ENCODE assay signal across 10 cellular contexts in genomic region chr11:105063245-105063644, GRCh38. TPM values are rescaled to one million over a fixed set of nuclear protein-coding genes. Genes with fewer than 3 reads are reported as not detected.
"Had no signal": no experiment of that assay in that cellular context is flagged by ENCODE, and none has a peak within 500 bp of the region (broad histone marks: within the 10 kb centered on the region; RNA-seq: fewer than 3 reads in every experiment).

No MANE protein-coding gene starts in this region.

RNA-seq across cellular contexts. Expression of gene CARD16, which starts 18.1 kb away (rescaled TPM):
- total RNA-seq: kidney epithelial cell, myocyte, temporal lobe had no signal
- polyA plus RNA-seq: neural cell had no signal

RNA-seq across cellular contexts. Expression of gene CASP1, which starts 28.3 kb away (rescaled TPM):
- polyA plus RNA-seq: neural cell had no signal

RNA-seq across cellular contexts. Expression of gene CASP5, which starts 40.3 kb away (rescaled TPM):
- total RNA-seq: kidney epithelial cell, left ventricle myocardium inferior, myocyte, prostate gland, sigmoid colon, temporal lobe had no signal
- polyA plus RNA-seq: immature natural killer cell; naive thymus-derived CD4-positive, alpha-beta T cell; neural cell; right cardiac atrium had no signal
